8 cellular contexts compared by ENCODE assay signal in the genomic region with DNA sequence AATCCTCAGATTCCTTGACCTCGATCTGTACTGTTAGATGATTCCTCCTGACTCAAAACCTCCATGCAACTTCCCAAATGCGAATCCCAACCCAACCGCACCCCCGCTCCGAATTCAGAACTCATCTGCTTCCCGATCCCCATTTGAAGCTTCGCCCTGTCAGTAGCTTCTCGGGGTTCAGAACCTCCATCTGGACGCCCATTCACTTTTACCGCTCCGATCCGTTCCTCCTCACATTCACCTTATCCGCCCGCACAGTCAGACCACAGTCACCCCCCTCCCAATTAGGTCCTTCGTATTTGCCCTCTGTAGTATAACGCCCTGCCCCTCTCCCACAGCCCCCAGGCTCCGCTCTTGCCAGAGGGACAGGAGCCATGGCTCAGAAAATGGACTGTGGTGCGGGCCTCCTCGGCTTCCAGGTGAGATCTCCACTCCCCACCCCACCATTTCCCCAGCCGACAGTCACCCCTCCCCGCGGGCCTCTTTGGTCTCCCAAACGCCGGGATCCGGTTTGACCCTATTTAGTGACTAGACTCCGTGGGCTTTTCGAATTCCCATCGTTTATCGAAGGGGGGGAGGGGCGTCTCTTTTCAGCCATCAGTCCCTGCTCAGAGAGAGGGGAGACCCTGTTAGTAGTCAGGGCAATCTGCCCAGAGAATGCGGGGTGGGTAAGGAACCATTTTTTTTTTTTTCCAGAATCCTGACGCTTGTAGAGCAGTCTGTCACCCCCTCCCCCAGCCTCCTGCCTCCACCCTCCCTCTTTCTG. TPM values are rescaled to one million over a fixed set of nuclear protein-coding genes. Genes with fewer than 3 reads are reported as not detected.
DNase-seq lines count a peak whose midpoint lies in the region; ATAC-seq, FAIRE-seq and TF ChIP-seq lines count a peak whose summit lies in the region.

No MANE protein-coding gene starts in this region.

- peak overlapping the region; percentile 30 for H2AFZ ChIP-seq in GM12878 (ENCODE audit: control insufficient read depth, low read depth, low read length)

- SMC1A ChIA-PET in GM12878 (lab: Charles Lee; ENCODE audit: uncharacterized antibody, unreplicated experiment): interaction anchor here (0.9 kb wide), 1 partner anchor 94 kb away, joined by 3 read pairs; no protein-coding TSS in a partner anchor

- H3K27me3 ChIP-seq in GM12878 (replicated peaks in 1 of 2; ENCODE audit: control insufficient read depth in 2 of 2, insufficient read depth in 2 of 2, low read length in 1 of 2): no peaks in the 10 kb centered on the region
- no peaks in the 10 kb centered on the region for H3K27me3 ChIP-seq in iPS-20b (ENCODE audit: insufficient read depth, low read length)

- no peak for FAIRE-seq in GM12878 (lab: Jason Lieb, UNC)

- in situ Hi-C loops in GM12878 (cut with MboI): no loop called here

- H3K4me1 ChIP-seq in GM12878 (ENCODE audit: control insufficient read depth, insufficient read depth, low read length): no peaks in the 10 kb centered on the region; the same call in 1 of the 2 replicates
- no peaks in the 10 kb centered on the region; the same call in 1 of the 2 replicates for H3K4me1 ChIP-seq in iPS-20b (ENCODE audit: insufficient read depth, low read length)

- H3K79me2 ChIP-seq in GM12878 (ENCODE audit: control insufficient read depth, insufficient read depth, low read length): peaks cover 14% of the 10 kb centered on the region

- peak overlapping the region; percentile 65 for H3K4me2 ChIP-seq in GM12878 (ENCODE audit: control insufficient read depth, insufficient read depth)

- no peak; the same call in 1 of the 2 replicates for TF ChIP-seq POLR2A in GM12878 (IDR thresholded peaks at IDR 0.05; ENCODE audit: low read depth, low read length)

- H3K9me3 ChIP-seq in GM12878 (replicated peaks; ENCODE audit: control insufficient read depth, insufficient read depth, low read length): no peaks in the 10 kb centered on the region; the same call in 2 of the 3 replicates
- no peaks in the 10 kb centered on the region for H3K9me3 ChIP-seq in iPS-20b (ENCODE audit: insufficient read depth, low read depth, low read length)

- WGBS in GM12878 (ENCODE audit: insufficient coverage, insufficient replicate concordance, low lambda C conversion rate, missing lambda C conversion rate): 31% methylated on average over 30 of the region's 32 CpGs

- intact Hi-C loops in GM12878 (cut with micrococcal nuclease; ENCODE audit: unreplicated experiment): no loop called here

- no peaks in the 10 kb centered on the region; a peak in 3 of 4 replicates for H3K36me3 ChIP-seq in GM12878 (ENCODE audit: control insufficient read depth in 2 of 2, insufficient read depth in 2 of 2, low read length in 1 of 2)
- H3K36me3 ChIP-seq in iPS-20b (ENCODE audit: insufficient read depth, low read depth, low read length): peaks cover 39% of the 10 kb centered on the region

- no peak for TF ChIP-seq CTCF in GM12878 (IDR thresholded peaks at IDR 0.05 in 2 of 3, conservative IDR thresholded peaks at IDR 0.05 in 1 of 3; ENCODE audit: control insufficient read depth in 2 of 3, extremely low read depth in 1 of 3, insufficient read depth in 1 of 3, low read depth in 3 of 3, low read length in 3 of 3)

- CTCF ChIA-PET in GM12878 (lab: Yijun Ruan, JAX): no interaction called here

- TSS peak; percentile 56 for BruUV-seq in GM12878 (replicated peaks; lab: Mats Ljungman, UMichigan)

- no peak for TF ChIP-seq RAD21 in GM12878 (IDR thresholded peaks at IDR 0.05; ENCODE audit: insufficient read depth, low read depth, low read length)

- RAD21 ChIA-PET in GM12878 (lab: Charles Lee; ENCODE audit: unreplicated experiment): interaction anchor here (0.8 kb wide), 1 partner anchor 1101 kb away, joined by 4 read pairs; no protein-coding TSS in a partner anchor

- TF ChIP-seq EP300 in GM12878 (IDR thresholded peaks at IDR 0.05; ENCODE audit: borderline replicate concordance in 1 of 2, control insufficient read depth in 1 of 2, low read depth in 2 of 2, low read length in 2 of 2): no peak

- ATAC-seq in GM18511 (IDR thresholded peaks at IDR 0.05; ENCODE audit: unreplicated experiment): peak; percentile 7
- ATAC-seq in GM12878: peak; percentile 34

- POLR2A ChIA-PET in GM12878 (lab: Charles Lee): no interaction called here

- peak overlapping the region; percentile 84 for H3K9ac ChIP-seq in GM12878 (ENCODE audit: control insufficient read depth, insufficient read depth, low read length)
- peak overlapping the region; percentile 94 for H3K9ac ChIP-seq in iPS-20b (ENCODE audit: low read depth, low read length)

- peak overlapping the region; percentile 74 for H3K4me3 ChIP-seq in GM12878
- peak overlapping the region; percentile 91 for H3K4me3 ChIP-seq in iPS-20b (ENCODE audit: low read length)
- H3K4me3 ChIP-seq in skin epidermis: peak overlapping the region; percentile 43 to 55 (median 46)

- peak overlapping the region; percentile 73 for H3K27ac ChIP-seq in GM12878 (ENCODE audit: control insufficient read depth, insufficient read depth)
- no peak overlapping the region for H3K27ac ChIP-seq in iPS-20b (ENCODE audit: low read length)
- peak overlapping the region in 19 of 21 experiments; percentile 37 to 89 (median 77) for H3K27ac ChIP-seq in skin epidermis

- DNase-seq in NCI-H446 (lab: John Stamatoyannopoulos, UW) (peak; percentile 14 to 70), GM12878 (ENCODE audit: low read depth, low spot score) (no peak), NCI-H774 (lab: John Stamatoyannopoulos, UW) (no peak), AG08396 (ENCODE audit: low spot score) (no peak)
- no peak for DNase-seq in effector CD4-positive, alpha-beta T cell

- H4K20me1 ChIP-seq in GM12878 (ENCODE audit: control insufficient read depth, insufficient read depth): no peaks in the 10 kb centered on the region

TF ChIP-seq in GM12878, 131 proteins besides CTCF, POLR2A, EP300 and RAD21 (continues in another document):
- TF ChIP-seq KLF5 (IDR thresholded peaks at IDR 0.05; ENCODE audit: partially characterized antibody) (no peak), EZH2 (IDR thresholded peaks at IDR 0.05; ENCODE audit: borderline replicate concordance, control insufficient read depth, low read depth, low read length) (no peak), NFYA (IDR thresholded peaks at IDR 0.05; ENCODE audit: borderline replicate concordance, low read depth, low read length) (no peak), CEBPZ (IDR thresholded peaks at IDR 0.05; ENCODE audit: low read depth, low read length) (no peak), IRF4 (IDR thresholded peaks at IDR 0.05; ENCODE audit: low read depth, low read length) (no peak), SMC3 (IDR thresholded peaks at IDR 0.05; ENCODE audit: borderline replicate concordance, low read length) (no peak)
- TF ChIP-seq, protein P1, sequence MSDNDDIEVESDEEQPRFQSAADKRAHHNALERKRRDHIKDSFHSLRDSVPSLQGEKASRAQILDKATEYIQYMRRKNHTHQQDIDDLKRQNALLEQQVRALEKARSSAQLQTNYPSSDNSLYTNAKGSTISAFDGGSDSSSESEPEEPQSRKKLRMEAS (IDR thresholded peaks at IDR 0.05; ENCODE audit: low read depth, low read length): no peak
- TF ChIP-seq, protein P2, sequence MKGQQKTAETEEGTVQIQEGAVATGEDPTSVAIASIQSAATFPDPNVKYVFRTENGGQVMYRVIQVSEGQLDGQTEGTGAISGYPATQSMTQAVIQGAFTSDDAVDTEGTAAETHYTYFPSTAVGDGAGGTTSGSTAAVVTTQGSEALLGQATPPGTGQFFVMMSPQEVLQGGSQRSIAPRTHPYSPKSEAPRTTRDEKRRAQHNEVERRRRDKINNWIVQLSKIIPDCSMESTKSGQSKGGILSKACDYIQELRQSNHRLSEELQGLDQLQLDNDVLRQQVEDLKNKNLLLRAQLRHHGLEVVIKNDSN (IDR thresholded peaks at IDR 0.05; ENCODE audit: borderline replicate concordance, extremely low read length, insufficient read depth, low read depth, low read length): no peak

RNA-seq across cellular contexts. Expression of gene MAGED1, which starts 0.7 kb away (rescaled TPM):
- 53.7 and 55.3 TPM in 2 replicates for total RNA-seq in GM12878 (2013; cell fraction: nucleolus; rRNA removed)
- total RNA-seq in GM12878 (2014; rRNA removed) (88.9 and 91.0 TPM in 2 replicates), GM12878 (2014; rRNA removed; fragmentation: Illumina TruSeq; extraction: Trizol) (59.0 and 69.7 TPM in 2 replicates), GM12878 (2021) (119 and 128 TPM in 2 replicates)
- polyA plus RNA-seq in GM12878 (2011; ENCODE audit: low read depth): 97.8 TPM
- polyA plus RNA-seq in GM12878 (2011; rRNA removed) (9.4 and 27.0 TPM in 2 replicates), GM12878 (2014; fragmentation: Illumina TruSeq; extraction: Trizol) (126 and 170 TPM in 2 replicates), GM12878 (2014; fragmentation: Nextera tagmentation; extraction: Ambion mirVana) (10 to 100 TPM; 26.3 to 52.7 TPM), GM12878 (2014; rRNA removed) (86.9 and 101 TPM in 2 replicates), GM12878 (2016; fragmentation: Nextera tagmentation; extraction: Ambion mirVana) (100 to 1,000 TPM; 148 to 149 TPM)
- 28.1 and 36.6 TPM in 2 replicates for polyA plus RNA-seq in GM12878 (2011; cell fraction: cytosol; rRNA removed)
- 31.0 and 43.9 TPM in 2 replicates for polyA plus RNA-seq in GM12878 (2011; cell fraction: nucleus; rRNA removed)
- 115 and 130 TPM in 2 replicates for polyA plus RNA-seq in GM12878 (2012)
- polyA minus RNA-seq in GM12878 (2011; rRNA and poly(A)+ RNA removed): 14.8 and 15.0 TPM in 2 replicates
- 15.5 and 22.5 TPM in 2 replicates for polyA minus RNA-seq in GM12878 (2011; cell fraction: cytosol; rRNA and poly(A)+ RNA removed)
- 4.0 and 7.2 TPM in 2 replicates for polyA minus RNA-seq in GM12878 (2011; cell fraction: nucleus; rRNA and poly(A)+ RNA removed)

Comparison
In these comparisons a context has a peak if more than half of its experiments do, and no peak if none do; other contexts are left out.
1. DNase-seq: peak in NCI-H446 (2 of 2); none in GM12878 (single experiment), NCI-H774 (single experiment), AG08396 (single experiment) and effector CD4-positive, alpha-beta T cell (single experiment).
2. Peak in every context shown above with its lines, with median percentiles within 50 percentile points of each other: H3K4me3 ChIP-seq.